In genomic region chrX:13167444-13168207, GRCh38 we compare ENCODE assay signal across 8 cellular contexts.
DNase-seq lines count a peak whose midpoint lies in the region; ATAC-seq and TF ChIP-seq lines count a peak whose summit lies in the region.

No MANE protein-coding gene starts in this region.

- H3K27me3 ChIP-seq in CD8-positive, alpha-beta T cell (ENCODE audit: insufficient read depth, low read length), result no peaks in the 10 kb centered on the region

- H3K27ac Mint-ChIP-seq in CD8-positive, alpha-beta T cell, result peak overlapping the region; percentile 87
- peak overlapping the region; percentile 64 for H3K27ac Mint-ChIP-seq in central memory CD8-positive, alpha-beta T cell (ENCODE audit: low read depth)
- H3K27ac Mint-ChIP-seq in nephron progenitor cell, result peak overlapping the region; percentile 98

- POLR2A ChIA-PET in CD8-positive, alpha-beta T cell (lab: Charles Lee), result interaction anchor here (0.6 kb wide), 1 partner anchor 170 kb away, joined by 3 read pairs; no protein-coding TSS in a partner anchor

- peaks cover 18% of the 10 kb centered on the region for H3K4me1 Mint-ChIP-seq in CD8-positive, alpha-beta T cell (ENCODE audit: low read depth)
- H3K4me1 Mint-ChIP-seq in central memory CD8-positive, alpha-beta T cell, result peaks cover 8% of the 10 kb centered on the region
- H3K4me1 Mint-ChIP-seq in nephron progenitor cell, result peaks cover 53% of the 10 kb centered on the region

- H3K4me1 ChIP-seq in CD8-positive, alpha-beta T cell (ENCODE audit: insufficient read depth, low read length), result peaks cover 13% of the 10 kb centered on the region

- H3K9me3 ChIP-seq in CD8-positive, alpha-beta T cell (ENCODE audit: low read length), result no peaks in the 10 kb centered on the region

- no peak for TF ChIP-seq CTCF in CD8-positive, alpha-beta T cell (IDR thresholded peaks at IDR 0.05)
- TF ChIP-seq CTCF in nephron progenitor cell (IDR thresholded peaks at IDR 0.05), result no peak

- peak overlapping the region; percentile 6 for H3K4me3 ChIP-seq in CD8-positive, alpha-beta T cell (ENCODE audit: low read depth, low read length)

- intact Hi-C loops in CD8-positive, alpha-beta T cell (cut with DNase I, micrococcal nuclease), result no loop called here

- H3K36me3 Mint-ChIP-seq in CD8-positive, alpha-beta T cell, result no peaks in the 10 kb centered on the region
- H3K36me3 Mint-ChIP-seq in central memory CD8-positive, alpha-beta T cell (ENCODE audit: insufficient read depth), result peaks cover 3% of the 10 kb centered on the region
- peaks cover 17% of the 10 kb centered on the region for H3K36me3 Mint-ChIP-seq in nephron progenitor cell (ENCODE audit: low read depth)

- peak; percentile 55 for ATAC-seq in CD8-positive, alpha-beta T cell
- ATAC-seq in central memory CD8-positive, alpha-beta T cell (replicated peaks; ENCODE audit: extremely low read depth, poor library complexity, severe bottlenecking), result no peak
- ATAC-seq in HG02870 (IDR thresholded peaks at IDR 0.05; ENCODE audit: unreplicated experiment), result no peak

- CTCF ChIA-PET in CD8-positive, alpha-beta T cell (lab: Charles Lee), result no interaction called here

- no peak for DNase-seq in CD8-positive, alpha-beta T cell
- DNase-seq in NOMO-1 (lab: John Stamatoyannopoulos, UW; ENCODE audit: unreplicated experiment in 2 of 2) (peak; percentile 9 to 56), nephron progenitor cell (no peak), NCI-H446 (lab: John Stamatoyannopoulos, UW) (no peak), NCI-H1048 (lab: John Stamatoyannopoulos, UW) (no peak), OCI-M2 (lab: John Stamatoyannopoulos, UW; ENCODE audit: unreplicated experiment) (no peak)
- no peak for DNase-seq in central memory CD8-positive, alpha-beta T cell (ENCODE audit: low spot score in 2 of 2)

- no peaks in the 10 kb centered on the region for H3K36me3 ChIP-seq in CD8-positive, alpha-beta T cell (ENCODE audit: insufficient read depth, low read length)

- H3K9me3 Mint-ChIP-seq in CD8-positive, alpha-beta T cell, result no peaks in the 10 kb centered on the region
- H3K9me3 Mint-ChIP-seq in central memory CD8-positive, alpha-beta T cell, result no peaks in the 10 kb centered on the region
- peaks cover 58% of the 10 kb centered on the region for H3K9me3 Mint-ChIP-seq in nephron progenitor cell

- H3K27ac ChIP-seq in CD8-positive, alpha-beta T cell (ENCODE audit: low read depth, low read length), result no peak overlapping the region

- no peaks in the 10 kb centered on the region for H3K27me3 Mint-ChIP-seq in CD8-positive, alpha-beta T cell (ENCODE audit: low read depth)
- no peaks in the 10 kb centered on the region for H3K27me3 Mint-ChIP-seq in central memory CD8-positive, alpha-beta T cell
- H3K27me3 Mint-ChIP-seq in nephron progenitor cell (ENCODE audit: low read depth, poor library complexity), result peaks cover 4% of the 10 kb centered on the region

- H3K4me3 Mint-ChIP-seq in CD8-positive, alpha-beta T cell, result peak overlapping the region; percentile 71
- peak overlapping the region; percentile 45 for H3K4me3 Mint-ChIP-seq in central memory CD8-positive, alpha-beta T cell
- no peak overlapping the region for H3K4me3 Mint-ChIP-seq in nephron progenitor cell

Comparison
In these comparisons a context has a peak if more than half of its experiments do, and no peak if none do; other contexts are left out.
1. DNase-seq: peak in NOMO-1 (2 of 2); none in CD8-positive, alpha-beta T cell (0 of 7), central memory CD8-positive, alpha-beta T cell (0 of 2), nephron progenitor cell (single experiment), NCI-H446 (0 of 2), NCI-H1048 (single experiment) and OCI-M2 (single experiment).
2. Peak in every context shown above with its lines, with median percentiles within 50 percentile points of each other: H3K27ac Mint-ChIP-seq.